ENCODE assay signal across 8 cellular contexts in genomic region chr10:42638053-42638820, GRCh38. TPM values are rescaled to one million over a fixed set of nuclear protein-coding genes. Genes with fewer than 3 reads are reported as not detected.
A peak's percentile ranks its signal among the peaks of the same experiment; 100 is the strongest.
DNase-seq lines count a peak whose midpoint lies in the region; ATAC-seq, FAIRE-seq and TF ChIP-seq lines count a peak whose summit lies in the region.

ZNF33B (minus strand) TSS chr10:42638570; CDS start chr10:42636928, 1,642 bp downstream.

- H3K9me3 Mint-ChIP-seq in T-helper 2 cell treated with Interferon-gamma antibody and Interleukin-4, amounts not matched to agents 5 μg/mL and 100 μg/mL, for 36 hours = no peaks in the 10 kb centered on the region
- peaks cover 2% of the 10 kb centered on the region for H3K9me3 Mint-ChIP-seq in astrocyte (ENCODE audit: unreplicated experiment)

- H3K36me3 ChIP-seq in astrocyte (ENCODE audit: insufficient read depth, low read length) = no peaks in the 10 kb centered on the region
- no peaks in the 10 kb centered on the region for H3K36me3 ChIP-seq in rectal smooth muscle tissue (ENCODE audit: control insufficient read depth, insufficient read depth, low read length)
- H3K36me3 ChIP-seq in aorta (ENCODE audit: control insufficient read depth in 1 of 2, insufficient read depth in 2 of 2, low read length in 1 of 2) = no peaks in the 10 kb centered on the region

- no peaks in the 10 kb centered on the region for H3K27me3 Mint-ChIP-seq in T-helper 2 cell treated with Interferon-gamma antibody and Interleukin-4, amounts not matched to agents 5 μg/mL and 100 μg/mL, for 36 hours (ENCODE audit: low read depth)
- H3K27me3 Mint-ChIP-seq in astrocyte (ENCODE audit: low read depth, unreplicated experiment) = peaks cover 2% of the 10 kb centered on the region

- DNase-seq in NCI-H2029 (lab: John Stamatoyannopoulos, UW) (peak; percentile 90), astrocyte (ENCODE audit: low read depth) (peak; percentile 84), hepatic stellate cell (ENCODE audit: low spot score) (peak; percentile 86), aorta (peak; percentile 97)
- DNase-seq in T-helper 2 cell treated with Interferon-gamma antibody and Interleukin-4, amounts not matched to agents 5 μg/mL and 100 μg/mL, for 36 hours (ENCODE audit: low spot score) = peak; percentile 95

- peaks cover 13% of the 10 kb centered on the region for H3K79me2 ChIP-seq in astrocyte (ENCODE audit: insufficient read depth, low read length)

- H3K27ac ChIP-seq in astrocyte (ENCODE audit: low read depth, low read length) (peak within 1 kb of the TSS; percentile 86), rectal smooth muscle tissue (ENCODE audit: low read depth, low read length) (peak within 1 kb of the TSS; percentile 87), aorta (ENCODE audit: low read depth in 1 of 2, low read length in 2 of 2) (peak within 1 kb of the TSS in 1 of 2 donors; percentile 58)

- peaks cover 3% of the 10 kb centered on the region for H3K4me1 ChIP-seq in astrocyte (ENCODE audit: insufficient read depth, low read length)
- H3K4me1 ChIP-seq in rectal smooth muscle tissue (ENCODE audit: control insufficient read depth, insufficient read depth, low read length) = no peaks in the 10 kb centered on the region
- no peaks in the 10 kb centered on the region for H3K4me1 ChIP-seq in aorta (ENCODE audit: control insufficient read depth in 1 of 2, insufficient read depth in 2 of 2, low read length in 2 of 2)

- no peaks in the 10 kb centered on the region for H3K27me3 ChIP-seq in astrocyte (ENCODE audit: insufficient read depth, low read length)
- no peaks in the 10 kb centered on the region for H3K27me3 ChIP-seq in rectal smooth muscle tissue (ENCODE audit: control insufficient read depth, insufficient read depth, low read length)
- H3K27me3 ChIP-seq in aorta (ENCODE audit: control insufficient read depth in 1 of 2, insufficient read depth in 2 of 2, low read length in 1 of 2) = no peaks in the 10 kb centered on the region

- ATAC-seq in GM18508 (IDR thresholded peaks at IDR 0.05; ENCODE audit: insufficient read depth, unreplicated experiment) (peak; percentile 92), HG02981 (IDR thresholded peaks at IDR 0.05; ENCODE audit: unreplicated experiment) (peak; percentile 94), aorta (ENCODE audit: low FRiP score) (peak; percentile 98)

- peak; percentile 39 for FAIRE-seq in astrocyte (lab: Jason Lieb, UNC)

- H3K9me3 ChIP-seq in astrocyte (ENCODE audit: insufficient read depth, low read depth, low read length) (no peaks in the 10 kb centered on the region), aorta (ENCODE audit: control insufficient read depth, low read length) (no peaks in the 10 kb centered on the region)

- peak within 1 kb of the TSS; percentile 98 for H3K27ac Mint-ChIP-seq in T-helper 2 cell treated with Interferon-gamma antibody and Interleukin-4, amounts not matched to agents 5 μg/mL and 100 μg/mL, for 36 hours
- H3K27ac Mint-ChIP-seq in astrocyte (ENCODE audit: unreplicated experiment) = peak within 1 kb of the TSS; percentile 85

- intact Hi-C loops in aorta (cut with DNase I) = loop anchor here (2.0 to 10.0 kb wide), 3 partner anchors 85 to 117 kb away; no protein-coding TSS in a partner anchor

- peaks cover 32% of the 10 kb centered on the region for H3K36me3 Mint-ChIP-seq in T-helper 2 cell treated with Interferon-gamma antibody and Interleukin-4, amounts not matched to agents 5 μg/mL and 100 μg/mL, for 36 hours (ENCODE audit: low read depth)
- no peaks in the 10 kb centered on the region for H3K36me3 Mint-ChIP-seq in astrocyte (ENCODE audit: low read depth, unreplicated experiment)

- H3K9ac ChIP-seq in astrocyte (ENCODE audit: low read length) = peak within 1 kb of the TSS; percentile 90
- H3K9ac ChIP-seq in rectal smooth muscle tissue (ENCODE audit: low read length) = peak within 1 kb of the TSS; percentile 70

- peak within 1 kb of the TSS; percentile 98 for H2AFZ ChIP-seq in astrocyte (ENCODE audit: low read depth, low read length)

- TF ChIP-seq CTCF in astrocyte (IDR thresholded peaks at IDR 0.05; ENCODE audit: insufficient read depth, low read depth, low read length) = no peak

- peaks cover 16% of the 10 kb centered on the region for H3K4me1 Mint-ChIP-seq in T-helper 2 cell treated with Interferon-gamma antibody and Interleukin-4, amounts not matched to agents 5 μg/mL and 100 μg/mL, for 36 hours (ENCODE audit: low read depth)
- H3K4me1 Mint-ChIP-seq in astrocyte (ENCODE audit: low read depth, unreplicated experiment) = peaks cover 2% of the 10 kb centered on the region

- H3K4me3 Mint-ChIP-seq in T-helper 2 cell treated with Interferon-gamma antibody and Interleukin-4, amounts not matched to agents 5 μg/mL and 100 μg/mL, for 36 hours = peak within 1 kb of the TSS; percentile 92
- H3K4me3 Mint-ChIP-seq in astrocyte (ENCODE audit: unreplicated experiment) = peak within 1 kb of the TSS; percentile 85

- H3K4me2 ChIP-seq in astrocyte (ENCODE audit: low read length) = peak within 1 kb of the TSS; percentile 98

- H3K4me3 ChIP-seq in astrocyte (ENCODE audit: insufficient read depth, low read depth, low read length) = peak within 1 kb of the TSS; percentile 95
- H3K4me3 ChIP-seq in rectal smooth muscle tissue (ENCODE audit: low read length) = peak within 1 kb of the TSS; percentile 96
- peak within 1 kb of the TSS; percentile 75 to 84 for H3K4me3 ChIP-seq in aorta (ENCODE audit: low read length in 2 of 2)

- no peaks in the 10 kb centered on the region for H4K20me1 ChIP-seq in astrocyte (ENCODE audit: insufficient read depth, low read length)

- WGBS in aorta, 2 donors = 0% methylated on average over 62 of the region's 62 CpGs

RNA-seq across cellular contexts. Expression of gene ZNF33B, which starts in this region (rescaled TPM):
- total RNA-seq in astrocyte = 6.7 and 10.1 TPM in 2 replicates
- 10 to 100 TPM; 15.7 to 21.0 TPM for total RNA-seq in aorta
- polyA plus RNA-seq in aorta = 10 to 100 TPM in 1 of 2 donors, 1 to 10 TPM in 1; 7.1 to 46.8 TPM
